23 cellular contexts compared by ENCODE assay signal in the genomic region with DNA sequence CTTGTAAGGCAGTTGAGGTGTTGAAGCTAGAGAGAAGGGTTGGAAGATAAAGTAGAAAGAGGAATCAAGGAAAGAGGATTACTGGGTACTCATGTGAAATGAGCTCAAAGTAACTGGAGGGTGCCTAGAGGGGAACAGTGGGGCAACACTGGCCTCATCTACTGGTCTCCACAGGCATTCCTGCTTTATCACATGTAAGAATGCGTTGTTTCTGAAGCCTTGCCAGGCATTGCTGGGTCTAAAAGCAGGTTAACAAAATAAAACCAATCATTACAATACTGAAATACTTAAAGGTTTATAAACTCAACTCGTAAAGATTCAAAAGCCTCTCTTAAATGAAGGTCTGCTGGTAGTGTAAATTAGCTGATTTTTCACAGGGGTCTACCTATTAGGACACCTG.
"Had no signal": no experiment of that assay in that cellular context is flagged by ENCODE, and none has a peak within 500 bp of the region (broad histone marks: within the 10 kb centered on the region; RNA-seq: fewer than 3 reads in every experiment).

No MANE protein-coding gene starts in this region.

- H3K4me3 ChIP-seq: body of pancreas, transverse colon, uterus had no signal

- H3K27me3 ChIP-seq: body of pancreas, neutrophil, transverse colon, uterus had no signal

- H3K4me1 ChIP-seq: body of pancreas, transverse colon, uterus had no signal

- ATAC-seq: activated T-cell treated with anti-CD3 and anti-CD28 coated beads, Interleukin-2, amount 50 U/mL, for 4 hours; body of pancreas; left ventricle myocardium superior; sciatic nerve; stimulated activated naive B cell treated with anti-CD40 and anti-IgM and Interleukin-4, amounts not matched to agents 10 μg/mL and 1 μg/mL and 100 μg/mL, for 72 hours had no signal

- H3K27ac ChIP-seq: body of pancreas, neutrophil, transverse colon, uterus had no signal

- DNase-seq: activated CD4-positive, alpha-beta T cell treated with anti-CD3 and anti-CD28 coated beads for 4 hours; activated CD4-positive, alpha-beta T cell treated with anti-CD3 and anti-CD28 coated beads, Interleukin-2, amount 50 U/mL, for 48 hours; activated CD4-positive, CD25-positive, alpha-beta regulatory T cell; activated CD8-positive, alpha-beta memory T cell treated with anti-CD3 and anti-CD28 coated beads, Interleukin-2, amount 50 U/mL, for 48 hours; activated naive CD4-positive, alpha-beta T cell treated with Interleukin-2 at 50 U/mL for 16 hours; activated naive CD8-positive, alpha-beta T cell treated with anti-CD3 and anti-CD28 coated beads for 36 hours; activated T-cell treated with anti-CD3 and anti-CD28 coated beads, Interleukin-2, amount 50 U/mL, for 4 hours; amniotic stem cell; body of pancreas; caudate nucleus; effector memory CD4-positive, alpha-beta T cell; hippocampal formation; left ventricle myocardium superior; midbrain; posterior cingulate gyrus; stimulated activated CD4-positive, alpha-beta T cell treated with anti-CD3 and anti-CD28 coated beads, Interleukin-2, amount 100 ng/mL, for 48 hours; stimulated activated CD8-positive, alpha-beta memory T cell treated with anti-CD3 and anti-CD28 coated beads, Interleukin-4, amount 100 ng/mL, for 48 hours; stimulated activated naive B cell treated with anti-CD40 and anti-IgM and Interleukin-4, amounts not matched to agents 10 μg/mL and 1 μg/mL and 100 μg/mL, for 72 hours; T1000; transverse colon; uterus had no signal

- H3K36me3 ChIP-seq: neutrophil, transverse colon, uterus had no signal

- H3K9me3 ChIP-seq: body of pancreas, neutrophil, transverse colon, uterus had no signal
